1 cellular context compared by ENCODE assay signal in the genomic region with DNA sequence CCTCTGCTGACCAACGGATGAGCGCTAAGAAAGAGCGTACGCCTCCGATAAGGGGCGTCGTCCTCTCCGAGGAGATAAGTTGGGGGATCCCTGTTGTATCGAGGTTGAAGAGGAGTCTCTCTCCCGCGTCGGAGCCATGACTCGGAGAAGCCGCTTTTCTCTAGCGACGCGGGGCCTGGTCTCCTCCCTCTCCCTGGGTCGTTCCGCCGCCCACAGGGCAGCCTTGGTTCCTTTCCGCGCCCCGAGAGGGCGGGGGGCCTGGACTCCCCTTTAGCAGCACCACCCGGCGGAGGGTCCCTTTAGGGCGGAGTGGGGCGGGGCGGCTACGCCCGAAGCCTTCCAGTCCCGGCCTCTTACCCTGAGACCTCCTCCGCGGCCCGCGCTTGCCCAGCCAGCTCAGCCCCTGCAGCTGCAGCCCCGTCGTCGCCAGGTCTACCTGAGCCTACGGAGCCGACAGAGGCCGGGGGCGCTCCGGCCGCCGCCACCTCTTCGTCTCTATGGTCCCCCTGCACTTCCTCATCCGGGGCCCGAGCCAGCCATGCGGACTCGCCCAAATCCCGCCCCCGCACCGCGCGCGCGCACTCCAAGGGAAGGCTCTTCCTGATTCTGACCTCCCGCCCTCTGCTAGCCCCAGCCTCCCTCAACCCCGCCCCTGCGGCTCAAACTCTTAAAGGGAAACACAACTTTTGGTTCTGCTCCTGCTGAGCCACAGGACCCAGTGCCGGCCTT.
TF ChIP-seq lines count a peak whose summit lies in the region.

A gene (minus strand): TSS at position 497 of the 729 bp plus-strand sequence. CDS start 11,272 bp downstream, outside the sequence.

TF ChIP-seq in HepG2, 621 proteins besides CTCF, POLR2A, EP300 and RAD21 (continued from another document and continues in another):
- TF ChIP-seq, protein P1, sequence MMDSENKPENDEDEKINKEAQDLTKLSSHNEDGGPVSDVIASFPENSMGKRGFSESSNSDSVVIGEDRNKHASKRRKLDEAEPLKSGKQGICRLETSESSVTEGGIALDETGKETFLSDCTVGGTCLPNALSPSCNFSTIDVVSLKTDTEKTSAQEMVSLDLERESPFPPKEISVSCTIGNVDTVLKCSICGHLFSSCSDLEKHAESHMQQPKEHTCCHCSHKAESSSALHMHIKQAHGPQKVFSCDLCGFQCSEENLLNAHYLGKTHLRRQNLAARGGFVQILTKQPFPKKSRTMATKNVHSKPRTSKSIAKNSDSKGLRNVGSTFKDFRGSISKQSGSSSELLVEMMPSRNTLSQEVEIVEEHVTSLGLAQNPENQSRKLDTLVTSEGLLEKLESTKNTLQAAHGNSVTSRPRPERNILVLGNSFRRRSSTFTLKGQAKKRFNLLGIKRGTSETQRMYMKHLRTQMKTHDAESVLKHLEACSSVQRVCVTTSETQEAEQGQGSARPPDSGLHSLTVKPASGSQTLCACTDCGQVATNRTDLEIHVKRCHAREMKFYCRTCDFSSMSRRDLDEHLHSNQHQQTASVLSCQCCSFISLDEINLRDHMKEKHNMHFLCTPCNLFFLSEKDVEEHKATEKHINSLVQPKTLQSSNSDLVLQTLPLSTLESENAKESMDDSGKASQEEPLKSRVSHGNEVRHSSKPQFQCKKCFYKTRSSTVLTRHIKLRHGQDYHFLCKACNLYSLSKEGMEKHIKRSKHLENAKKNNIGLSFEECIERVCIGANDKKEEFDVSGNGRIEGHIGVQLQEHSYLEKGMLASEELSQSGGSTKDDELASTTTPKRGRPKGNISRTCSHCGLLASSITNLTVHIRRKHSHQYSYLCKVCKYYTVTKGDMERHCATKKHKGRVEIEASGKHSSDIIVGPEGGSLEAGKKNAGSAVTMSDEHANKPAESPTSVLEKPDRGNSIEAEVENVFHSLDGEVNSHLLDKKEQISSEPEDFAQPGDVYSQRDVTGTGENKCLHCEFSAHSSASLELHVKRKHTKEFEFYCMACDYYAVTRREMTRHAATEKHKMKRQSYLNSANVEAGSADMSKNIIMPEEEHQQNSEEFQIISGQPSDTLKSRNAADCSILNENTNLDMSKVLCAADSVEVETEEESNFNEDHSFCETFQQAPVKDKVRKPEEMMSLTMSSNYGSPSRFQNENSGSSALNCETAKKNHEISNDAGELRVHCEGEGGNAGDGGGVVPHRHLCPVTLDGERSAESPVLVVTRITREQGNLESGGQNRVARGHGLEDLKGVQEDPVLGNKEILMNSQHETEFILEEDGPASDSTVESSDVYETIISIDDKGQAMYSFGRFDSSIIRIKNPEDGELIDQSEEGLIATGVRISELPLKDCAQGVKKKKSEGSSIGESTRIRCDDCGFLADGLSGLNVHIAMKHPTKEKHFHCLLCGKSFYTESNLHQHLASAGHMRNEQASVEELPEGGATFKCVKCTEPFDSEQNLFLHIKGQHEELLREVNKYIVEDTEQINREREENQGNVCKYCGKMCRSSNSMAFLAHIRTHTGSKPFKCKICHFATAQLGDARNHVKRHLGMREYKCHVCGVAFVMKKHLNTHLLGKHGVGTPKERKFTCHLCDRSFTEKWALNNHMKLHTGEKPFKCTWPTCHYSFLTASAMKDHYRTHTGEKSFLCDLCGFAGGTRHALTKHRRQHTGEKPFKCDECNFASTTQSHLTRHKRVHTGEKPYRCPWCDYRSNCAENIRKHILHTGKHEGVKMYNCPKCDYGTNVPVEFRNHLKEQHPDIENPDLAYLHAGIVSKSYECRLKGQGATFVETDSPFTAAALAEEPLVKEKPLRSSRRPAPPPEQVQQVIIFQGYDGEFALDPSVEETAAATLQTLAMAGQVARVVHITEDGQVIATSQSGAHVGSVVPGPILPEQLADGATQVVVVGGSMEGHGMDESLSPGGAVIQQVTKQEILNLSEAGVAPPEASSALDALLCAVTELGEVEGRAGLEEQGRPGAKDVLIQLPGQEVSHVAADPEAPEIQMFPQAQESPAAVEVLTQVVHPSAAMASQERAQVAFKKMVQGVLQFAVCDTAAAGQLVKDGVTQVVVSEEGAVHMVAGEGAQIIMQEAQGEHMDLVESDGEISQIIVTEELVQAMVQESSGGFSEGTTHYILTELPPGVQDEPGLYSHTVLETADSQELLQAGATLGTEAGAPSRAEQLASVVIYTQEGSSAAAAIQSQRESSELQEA (CRISPR knock-in tag; IDR thresholded peaks at IDR 0.05; ENCODE audit: not compliant biosample characterization) = peak; percentile 74
- TF ChIP-seq ELF3 (CRISPR knock-in tag; IDR thresholded peaks at IDR 0.05) (peak; percentile 96), NFE2 (CRISPR knock-in tag; IDR thresholded peaks at IDR 0.05) (no peak), PRMT3 (CRISPR knock-in tag; IDR thresholded peaks at IDR 0.05; ENCODE audit: borderline replicate concordance, low read depth) (no peak), STAG1 (CRISPR knock-in tag; IDR thresholded peaks at IDR 0.05) (peak; percentile 29; the same call in 1 of the 2 replicates), ARNT (IDR thresholded peaks at IDR 0.05) (no peak), SMAD9 (CRISPR knock-in tag; IDR thresholded peaks at IDR 0.05) (0 out of 2 replicates have a peak, but pooled peaks have one; percentile 15), ZNF883 (CRISPR knock-in tag; IDR thresholded peaks at IDR 0.05; ENCODE audit: not compliant biosample characterization) (peak; percentile 85), KMT2B (CRISPR knock-in tag; IDR thresholded peaks at IDR 0.05) (peak; percentile 86), SAP130 (CRISPR knock-in tag; IDR thresholded peaks at IDR 0.05; ENCODE audit: low read depth) (peak; percentile 95), MIER3 (CRISPR knock-in tag; IDR thresholded peaks at IDR 0.05; ENCODE audit: borderline replicate concordance) (peak; percentile 49), SOX13 (IDR thresholded peaks at IDR 0.05) (no peak), SOX13 (CRISPR knock-in tag; conservative IDR thresholded peaks at IDR 0.05 in 1 of 2, IDR thresholded peaks at IDR 0.05 in 1 of 2) (peak in 1 of 2 experiments; percentile 22; a peak in 1 of 4 replicates), SRSF1 (optimal IDR thresholded peaks at IDR 0.05; ENCODE audit: low read depth, low read length) (peak; percentile 100), ZNF879 (CRISPR knock-in tag; IDR thresholded peaks at IDR 0.05) (peak; percentile 90; the same call in 1 of the 2 replicates), HDAC2 (CRISPR knock-in tag; IDR thresholded peaks at IDR 0.05) (peak; percentile 76), HOXD1 (CRISPR knock-in tag; IDR thresholded peaks at IDR 0.05) (0 out of 2 replicates have a peak, but pooled peaks have one; percentile 78), ZNF552 (CRISPR knock-in tag; IDR thresholded peaks at IDR 0.05; ENCODE audit: borderline replicate concordance) (no peak), TBX2 (CRISPR knock-in tag; IDR thresholded peaks at IDR 0.05; ENCODE audit: borderline replicate concordance) (peak; percentile 79), SRY (CRISPR knock-in tag; IDR thresholded peaks at IDR 0.05) (peak; percentile 71; the same call in 1 of the 2 replicates), ZSCAN9 (CRISPR knock-in tag; IDR thresholded peaks at IDR 0.05; ENCODE audit: borderline replicate concordance) (peak; percentile 32; the same call in 1 of the 2 replicates), TBL1XR1 (IDR thresholded peaks at IDR 0.05; ENCODE audit: borderline replicate concordance, low read length, partially characterized antibody) (no peak), NR1H2 (CRISPR knock-in tag; IDR thresholded peaks at IDR 0.05; ENCODE audit: borderline replicate concordance, low read depth) (peak; percentile 45; the same call in 1 of the 2 replicates)
- TF ChIP-seq, protein P2, sequence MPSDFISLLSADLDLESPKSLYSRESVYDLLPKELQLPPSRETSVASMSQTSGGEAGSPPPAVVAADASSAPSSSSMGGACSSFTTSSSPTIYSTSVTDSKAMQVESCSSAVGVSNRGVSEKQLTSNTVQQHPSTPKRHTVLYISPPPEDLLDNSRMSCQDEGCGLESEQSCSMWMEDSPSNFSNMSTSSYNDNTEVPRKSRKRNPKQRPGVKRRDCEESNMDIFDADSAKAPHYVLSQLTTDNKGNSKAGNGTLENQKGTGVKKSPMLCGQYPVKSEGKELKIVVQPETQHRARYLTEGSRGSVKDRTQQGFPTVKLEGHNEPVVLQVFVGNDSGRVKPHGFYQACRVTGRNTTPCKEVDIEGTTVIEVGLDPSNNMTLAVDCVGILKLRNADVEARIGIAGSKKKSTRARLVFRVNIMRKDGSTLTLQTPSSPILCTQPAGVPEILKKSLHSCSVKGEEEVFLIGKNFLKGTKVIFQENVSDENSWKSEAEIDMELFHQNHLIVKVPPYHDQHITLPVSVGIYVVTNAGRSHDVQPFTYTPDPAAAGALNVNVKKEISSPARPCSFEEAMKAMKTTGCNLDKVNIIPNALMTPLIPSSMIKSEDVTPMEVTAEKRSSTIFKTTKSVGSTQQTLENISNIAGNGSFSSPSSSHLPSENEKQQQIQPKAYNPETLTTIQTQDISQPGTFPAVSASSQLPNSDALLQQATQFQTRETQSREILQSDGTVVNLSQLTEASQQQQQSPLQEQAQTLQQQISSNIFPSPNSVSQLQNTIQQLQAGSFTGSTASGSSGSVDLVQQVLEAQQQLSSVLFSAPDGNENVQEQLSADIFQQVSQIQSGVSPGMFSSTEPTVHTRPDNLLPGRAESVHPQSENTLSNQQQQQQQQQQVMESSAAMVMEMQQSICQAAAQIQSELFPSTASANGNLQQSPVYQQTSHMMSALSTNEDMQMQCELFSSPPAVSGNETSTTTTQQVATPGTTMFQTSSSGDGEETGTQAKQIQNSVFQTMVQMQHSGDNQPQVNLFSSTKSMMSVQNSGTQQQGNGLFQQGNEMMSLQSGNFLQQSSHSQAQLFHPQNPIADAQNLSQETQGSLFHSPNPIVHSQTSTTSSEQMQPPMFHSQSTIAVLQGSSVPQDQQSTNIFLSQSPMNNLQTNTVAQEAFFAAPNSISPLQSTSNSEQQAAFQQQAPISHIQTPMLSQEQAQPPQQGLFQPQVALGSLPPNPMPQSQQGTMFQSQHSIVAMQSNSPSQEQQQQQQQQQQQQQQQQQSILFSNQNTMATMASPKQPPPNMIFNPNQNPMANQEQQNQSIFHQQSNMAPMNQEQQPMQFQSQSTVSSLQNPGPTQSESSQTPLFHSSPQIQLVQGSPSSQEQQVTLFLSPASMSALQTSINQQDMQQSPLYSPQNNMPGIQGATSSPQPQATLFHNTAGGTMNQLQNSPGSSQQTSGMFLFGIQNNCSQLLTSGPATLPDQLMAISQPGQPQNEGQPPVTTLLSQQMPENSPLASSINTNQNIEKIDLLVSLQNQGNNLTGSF (CRISPR knock-in tag; IDR thresholded peaks at IDR 0.05) = no peak
- TF ChIP-seq, protein P3, sequence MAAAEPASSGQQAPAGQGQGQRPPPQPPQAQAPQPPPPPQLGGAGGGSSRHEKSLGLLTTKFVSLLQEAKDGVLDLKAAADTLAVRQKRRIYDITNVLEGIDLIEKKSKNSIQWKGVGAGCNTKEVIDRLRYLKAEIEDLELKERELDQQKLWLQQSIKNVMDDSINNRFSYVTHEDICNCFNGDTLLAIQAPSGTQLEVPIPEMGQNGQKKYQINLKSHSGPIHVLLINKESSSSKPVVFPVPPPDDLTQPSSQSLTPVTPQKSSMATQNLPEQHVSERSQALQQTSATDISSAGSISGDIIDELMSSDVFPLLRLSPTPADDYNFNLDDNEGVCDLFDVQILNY (CRISPR knock-in tag; conservative IDR thresholded peaks at IDR 0.05) = peak; percentile 49; the same call in 1 of the 2 replicates
- TF ChIP-seq, protein P4, sequence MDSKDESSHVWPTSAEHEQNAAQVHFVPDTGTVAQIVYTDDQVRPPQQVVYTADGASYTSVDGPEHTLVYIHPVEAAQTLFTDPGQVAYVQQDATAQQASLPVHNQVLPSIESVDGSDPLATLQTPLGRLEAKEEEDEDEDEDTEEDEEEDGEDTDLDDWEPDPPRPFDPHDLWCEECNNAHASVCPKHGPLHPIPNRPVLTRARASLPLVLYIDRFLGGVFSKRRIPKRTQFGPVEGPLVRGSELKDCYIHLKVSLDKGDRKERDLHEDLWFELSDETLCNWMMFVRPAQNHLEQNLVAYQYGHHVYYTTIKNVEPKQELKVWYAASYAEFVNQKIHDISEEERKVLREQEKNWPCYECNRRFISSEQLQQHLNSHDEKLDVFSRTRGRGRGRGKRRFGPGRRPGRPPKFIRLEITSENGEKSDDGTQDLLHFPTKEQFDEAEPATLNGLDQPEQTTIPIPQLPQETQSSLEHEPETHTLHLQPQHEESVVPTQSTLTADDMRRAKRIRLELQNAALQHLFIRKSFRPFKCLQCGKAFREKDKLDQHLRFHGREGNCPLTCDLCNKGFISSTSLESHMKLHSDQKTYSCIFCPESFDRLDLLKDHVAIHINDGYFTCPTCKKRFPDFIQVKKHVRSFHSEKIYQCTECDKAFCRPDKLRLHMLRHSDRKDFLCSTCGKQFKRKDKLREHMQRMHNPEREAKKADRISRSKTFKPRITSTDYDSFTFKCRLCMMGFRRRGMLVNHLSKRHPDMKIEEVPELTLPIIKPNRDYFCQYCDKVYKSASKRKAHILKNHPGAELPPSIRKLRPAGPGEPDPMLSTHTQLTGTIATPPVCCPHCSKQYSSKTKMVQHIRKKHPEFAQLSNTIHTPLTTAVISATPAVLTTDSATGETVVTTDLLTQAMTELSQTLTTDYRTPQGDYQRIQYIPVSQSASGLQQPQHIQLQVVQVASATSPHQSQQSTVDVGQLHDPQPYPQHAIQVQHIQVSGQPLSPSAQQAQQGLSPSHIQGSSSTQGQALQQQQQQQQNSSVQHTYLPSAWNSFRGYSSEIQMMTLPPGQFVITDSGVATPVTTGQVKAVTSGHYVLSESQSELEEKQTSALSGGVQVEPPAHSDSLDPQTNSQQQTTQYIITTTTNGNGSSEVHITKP (CRISPR knock-in tag; IDR thresholded peaks at IDR 0.05; ENCODE audit: low read depth) = peak; percentile 36; the same call in 1 of the 2 replicates
- TF ChIP-seq, protein P5, sequence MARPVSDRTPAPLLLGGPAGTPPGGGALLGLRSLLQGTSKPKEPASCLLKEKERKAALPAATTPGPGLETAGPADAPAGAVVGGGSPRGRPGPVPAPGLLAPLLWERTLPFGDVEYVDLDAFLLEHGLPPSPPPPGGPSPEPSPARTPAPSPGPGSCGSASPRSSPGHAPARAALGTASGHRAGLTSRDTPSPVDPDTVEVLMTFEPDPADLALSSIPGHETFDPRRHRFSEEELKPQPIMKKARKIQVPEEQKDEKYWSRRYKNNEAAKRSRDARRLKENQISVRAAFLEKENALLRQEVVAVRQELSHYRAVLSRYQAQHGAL (CRISPR knock-in tag; IDR thresholded peaks at IDR 0.05; ENCODE audit: not compliant biosample characterization) = peak; percentile 89
- TF ChIP-seq, protein P6, sequence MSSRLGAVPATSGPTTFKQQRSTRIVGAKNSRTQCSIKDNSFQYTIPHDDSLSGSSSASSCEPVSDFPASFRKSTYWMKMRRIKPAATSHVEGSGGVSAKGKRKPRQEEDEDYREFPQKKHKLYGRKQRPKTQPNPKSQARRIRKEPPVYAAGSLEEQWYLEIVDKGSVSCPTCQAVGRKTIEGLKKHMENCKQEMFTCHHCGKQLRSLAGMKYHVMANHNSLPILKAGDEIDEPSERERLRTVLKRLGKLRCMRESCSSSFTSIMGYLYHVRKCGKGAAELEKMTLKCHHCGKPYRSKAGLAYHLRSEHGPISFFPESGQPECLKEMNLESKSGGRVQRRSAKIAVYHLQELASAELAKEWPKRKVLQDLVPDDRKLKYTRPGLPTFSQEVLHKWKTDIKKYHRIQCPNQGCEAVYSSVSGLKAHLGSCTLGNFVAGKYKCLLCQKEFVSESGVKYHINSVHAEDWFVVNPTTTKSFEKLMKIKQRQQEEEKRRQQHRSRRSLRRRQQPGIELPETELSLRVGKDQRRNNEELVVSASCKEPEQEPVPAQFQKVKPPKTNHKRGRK (CRISPR knock-in tag; IDR thresholded peaks at IDR 0.05) = no peak
- TF ChIP-seq, protein P7, sequence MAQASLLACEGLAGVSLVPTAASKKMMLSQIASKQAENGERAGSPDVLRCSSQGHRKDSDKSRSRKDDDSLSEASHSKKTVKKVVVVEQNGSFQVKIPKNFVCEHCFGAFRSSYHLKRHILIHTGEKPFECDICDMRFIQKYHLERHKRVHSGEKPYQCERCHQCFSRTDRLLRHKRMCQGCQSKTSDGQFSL (CRISPR knock-in tag; IDR thresholded peaks at IDR 0.05) = no peak
